Comparison of ENCODE assay signal across 7 cellular contexts in the genomic region with DNA sequence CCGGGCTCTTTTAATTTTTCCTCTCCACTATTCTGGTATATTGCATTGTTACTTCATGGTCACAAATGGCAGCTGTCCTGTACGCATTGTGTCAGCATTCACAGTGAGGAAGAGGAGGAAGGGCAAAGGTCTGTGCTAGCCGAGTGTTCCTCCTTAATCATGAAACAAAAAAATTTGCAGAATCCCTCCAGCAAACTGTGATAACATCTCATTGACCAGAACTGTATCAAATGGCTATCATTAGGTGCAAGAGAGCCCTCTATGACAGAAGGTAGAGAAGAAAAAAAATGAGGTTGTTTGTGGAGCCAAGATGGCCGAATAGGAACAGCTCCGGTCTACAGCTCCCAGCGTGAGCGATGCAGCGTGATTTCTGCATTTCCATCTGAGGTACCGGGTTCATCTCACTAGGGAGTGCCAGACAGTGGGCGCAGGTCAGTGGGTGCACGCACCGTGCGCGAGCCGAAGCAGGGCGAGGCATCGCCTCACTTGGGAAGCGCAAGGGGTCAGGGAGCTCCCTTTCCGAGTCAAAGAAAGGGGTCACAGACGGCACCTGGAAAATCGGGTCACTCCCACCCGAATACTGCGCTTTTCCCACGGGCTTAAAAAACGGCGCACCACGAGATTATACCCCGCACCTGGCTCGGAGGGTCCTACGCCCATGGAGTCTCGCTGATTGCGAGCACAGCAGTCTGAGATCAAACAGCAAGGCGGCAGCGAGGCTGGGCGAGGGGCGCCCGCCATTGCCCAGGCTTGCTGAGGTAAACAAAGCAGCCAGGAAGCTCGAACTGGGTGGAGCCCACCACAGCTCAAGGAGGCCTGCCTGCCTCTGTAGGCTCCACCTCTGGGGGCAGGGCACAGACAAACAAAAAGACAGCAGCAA.
A peak's percentile ranks its signal among the peaks of the same experiment; 100 is the strongest.
DNase-seq lines count a peak whose midpoint lies in the region; ATAC-seq, FAIRE-seq and TF ChIP-seq lines count a peak whose summit lies in the region.
"Not testable (repeated sequence)": the region's sequence is repeated elsewhere in the genome, so short reads cannot be mapped to it uniquely, and the experiment has no call there.

No MANE protein-coding gene starts in this region.

- 1% methylated on average over 17 of the region's 38 CpGs for WGBS in K562 (ENCODE audit: insufficient coverage, low coverage, missing lambda C conversion rate)

- intact Hi-C loops in K562 (cut with micrococcal nuclease) = not testable (repeated sequence)

- ATAC-seq in HG03354 (IDR thresholded peaks at IDR 0.05; ENCODE audit: poor library complexity, severe bottlenecking, unreplicated experiment) (peak; percentile 57), K562 (peak; percentile 67)

- not testable (repeated sequence) for H3K27ac ChIP-seq in K562 (ENCODE audit: extremely low read depth, low read depth, low read length); neural progenitor cell

- not testable (repeated sequence) for H3K9me3 ChIP-seq in K562 (replicated peaks; ENCODE audit: control insufficient read depth, insufficient read depth, low read depth, low read length); iPS-15b (ENCODE audit: control insufficient read depth, insufficient read depth, low read length); neural progenitor cell (ENCODE audit: low read depth)

- not testable (repeated sequence) for H3K36me3 ChIP-seq in K562 (ENCODE audit: control insufficient read depth, insufficient read depth, low read length); iPS-15b (ENCODE audit: control insufficient read depth, insufficient read depth, low read length); neural progenitor cell

- not testable (repeated sequence) for H4K20me1 ChIP-seq in K562 (replicated peaks; ENCODE audit: control insufficient read depth, insufficient read depth, low read length); neural progenitor cell (ENCODE audit: low read depth)

- in situ Hi-C loops in K562 (cut with MboI) = not testable (repeated sequence)

- H3K4me1 ChIP-seq in K562 (replicated peaks in 1 of 2; ENCODE audit: control insufficient read depth in 2 of 2, insufficient read depth in 2 of 2, low read length in 2 of 2); iPS-15b (ENCODE audit: control insufficient read depth, insufficient read depth, low read length); neural progenitor cell: not testable (repeated sequence)

- H3K27ac Mint-ChIP-seq in neural progenitor cell = peak overlapping the region; percentile 53

- H3K27me3 ChIP-seq in K562 (ENCODE audit: control insufficient read depth in 2 of 2, insufficient read depth in 2 of 2, low read length in 2 of 2); iPS-15b (ENCODE audit: control insufficient read depth, insufficient read depth, low read length); neural progenitor cell: not testable (repeated sequence)

- H3K36me3 Mint-ChIP-seq in neural progenitor cell = not testable (repeated sequence)

- not testable (repeated sequence) for H3F3A ChIP-seq in neural progenitor cell (ENCODE audit: low read depth)

- H3K4me3 Mint-ChIP-seq in neural progenitor cell = peak overlapping the region; percentile 75

- not testable (repeated sequence) for TF ChIP-seq CTCF in K562 (IDR thresholded peaks at IDR 0.05 in 2 of 3, conservative IDR thresholded peaks at IDR 0.05 in 1 of 3; ENCODE audit: insufficient read depth in 2 of 3, low read depth in 1 of 3, low read length in 3 of 3); neural progenitor cell (IDR thresholded peaks at IDR 0.05)

- not testable (repeated sequence) for FAIRE-seq in K562 (lab: Jason Lieb, UNC)

- not testable (repeated sequence) for H3K4me1 Mint-ChIP-seq in neural progenitor cell

- CTCF ChIA-PET in K562 (lab: Yijun Ruan, JAX; ENCODE audit: low intra/inter-chr PET ratio) = not testable (repeated sequence)

- TF ChIP-seq EP300 in K562 (IDR thresholded peaks at IDR 0.05; ENCODE audit: low read length) = not testable (repeated sequence)

- H3K9ac ChIP-seq in K562 (ENCODE audit: insufficient read depth in 1 of 2, low read depth in 2 of 2, low read length in 2 of 2) (peak overlapping the region; percentile 9 to 41; a peak in 1 of 4 replicates), iPS-15b (ENCODE audit: low read depth, low read length) (peak overlapping the region; percentile 62)
- H3K9ac ChIP-seq in neural progenitor cell = not testable (repeated sequence)

- H3K4me3 ChIP-seq in K562 (peak overlapping the region; percentile 41), iPS-15b (ENCODE audit: low read depth, low read length) (peak overlapping the region; percentile 52), neural progenitor cell (peak overlapping the region; percentile 19)

- not testable (repeated sequence) for H3K9me1 ChIP-seq in K562 (ENCODE audit: control insufficient read depth, insufficient read depth, low read length)

- BruUV-seq in K562 (replicated peaks; lab: Mats Ljungman, UMichigan) = TSS peak; percentile 84

- not testable (repeated sequence) for H3K9me3 Mint-ChIP-seq in neural progenitor cell

- TF ChIP-seq POLR2A in K562 (conservative IDR thresholded peaks at IDR 0.05) = not testable (repeated sequence)

- TF ChIP-seq RAD21 in K562 (CRISPR knock-in tag; conservative IDR thresholded peaks at IDR 0.05 in 1 of 2, IDR thresholded peaks at IDR 0.05 in 1 of 2) = not testable (repeated sequence)

- H2AFZ ChIP-seq in K562 (ENCODE audit: low read depth, low read length) = peak overlapping the region; percentile 92
- not testable (repeated sequence) for H2AFZ ChIP-seq in neural progenitor cell (replicated peaks)

- DNase-seq in ELF-1 (ENCODE audit: low read depth, low spot score) = peak; percentile 71
- peak; percentile 74 for DNase-seq in NCI-H510A treated with DMSO at 0.1 percent for 48 hours (lab: John Stamatoyannopoulos, UW)
- DNase-seq in SK-N-DZ (ENCODE audit: low spot score) = peak; percentile 23
- not testable (repeated sequence) for DNase-seq in K562 (ENCODE audit: extremely low read depth in 1 of 4, low spot score in 3 of 4); neural progenitor cell (ENCODE audit: low spot score)

- POLR2A ChIA-PET in K562 (lab: Yijun Ruan, JAX) = interaction anchor here (0.6 to 1.3 kb wide), 3 partner anchors 12 to 22 kb away, joined by 3 to 4 read pairs (median 3); no protein-coding TSS in a partner anchor

- H3K27me3 Mint-ChIP-seq in neural progenitor cell (ENCODE audit: insufficient read depth, low read depth) = not testable (repeated sequence)

- H3K4me2 ChIP-seq in K562 (ENCODE audit: insufficient read depth, low read length) (peak overlapping the region; percentile 55), neural progenitor cell (peak overlapping the region; percentile 42)

- H3K79me2 ChIP-seq in K562 (ENCODE audit: control insufficient read depth, insufficient read depth, low read length); neural progenitor cell (ENCODE audit: low read depth): not testable (repeated sequence)

TF ChIP-seq in K562, 482 proteins besides CTCF, POLR2A, EP300 and RAD21:
- TF ChIP-seq YY1 (IDR thresholded peaks at IDR 0.05; ENCODE audit: borderline replicate concordance in 1 of 3, control insufficient read depth in 1 of 3, extremely low read depth in 1 of 3, insufficient read depth in 3 of 3, insufficient read length in 1 of 3, insufficient replicate concordance in 2 of 3, low read depth in 1 of 3, low read length in 2 of 3) = peak in 1 of 3 experiments; percentile 43
- peak; percentile 49; the same call in 1 of the 2 replicates for TF ChIP-seq RBFOX2 (IDR thresholded peaks at IDR 0.05; ENCODE audit: low read depth, low read length)
- peak; percentile 33; the same call in 1 of the 2 replicates for TF ChIP-seq PHF8 (IDR thresholded peaks at IDR 0.05; ENCODE audit: borderline replicate concordance, low read length)
- peak; percentile 56 for TF ChIP-seq POLR2G (IDR thresholded peaks at IDR 0.05; ENCODE audit: low read depth, low read length)
- not testable (repeated sequence) for TF ChIP-seq NR2C2, ATF1 (CRISPR knock-in tag; IDR thresholded peaks at IDR 0.05)
- TF ChIP-seq NR2C2 (tag; IDR thresholded peaks at IDR 0.05) = peak; percentile 36; the same call in 1 of the 2 replicates
- 0 out of 2 replicates have a peak, but pooled peaks have one; percentile 10 for TF ChIP-seq ATF1 (tag; IDR thresholded peaks at IDR 0.05)
- 0 out of 2 replicates have a peak, but pooled peaks have one; percentile 43 for TF ChIP-seq EHMT2 (IDR thresholded peaks at IDR 0.05)
- 0 out of 2 replicates have a peak, but pooled peaks have one; percentile 51 for TF ChIP-seq ZNF583 (CRISPR knock-in tag; IDR thresholded peaks at IDR 0.05)
- TF ChIP-seq NFRKB (IDR thresholded peaks at IDR 0.05; ENCODE audit: low read depth) = 0 out of 2 replicates have a peak, but pooled peaks have one; percentile 42
TF ChIP-seq in K562: peak in this region for 9; not testable (repeated sequence) for 473.
